ENCODE assay signal across 8 cellular contexts in the genomic region with DNA sequence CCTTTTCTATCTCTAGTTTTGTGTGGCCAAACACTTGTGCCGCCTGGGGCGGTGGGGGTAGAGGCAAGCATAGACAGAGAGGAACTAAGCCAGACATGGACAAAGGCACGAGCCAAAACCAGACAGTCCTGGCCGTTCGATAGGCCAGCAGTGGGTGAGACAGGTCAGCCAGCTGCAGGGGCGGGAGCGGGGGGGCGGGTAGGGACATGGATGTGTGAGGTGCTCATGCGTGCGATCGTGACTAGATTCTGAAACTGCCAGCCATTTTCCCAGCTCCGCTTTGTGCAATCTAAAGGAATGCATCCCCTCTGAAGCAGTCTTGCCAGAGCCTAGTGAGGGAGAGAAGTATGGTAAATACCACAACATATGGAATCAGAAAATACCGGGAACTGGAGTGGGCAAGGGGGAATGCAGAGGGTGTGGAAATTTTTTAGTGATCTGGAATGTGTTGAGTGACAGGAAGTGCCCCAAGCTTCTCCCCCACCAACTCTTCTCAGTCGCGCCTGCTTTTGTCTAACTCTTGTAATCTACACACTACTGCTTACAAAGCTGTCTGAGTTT.
DNase-seq lines count a peak whose midpoint lies in the region; ATAC-seq and TF ChIP-seq lines count a peak whose summit lies in the region.

No MANE protein-coding gene starts in this region.

- H3K27ac Mint-ChIP-seq in activated CD8-positive, alpha-beta T cell treated with anti-CD3 and anti-CD28 coated beads for 36 hours: peak overlapping the region; percentile 90
- H3K27ac Mint-ChIP-seq in endodermal cell (peak overlapping the region; percentile 99), memory B cell (no peak overlapping the region)

- intact Hi-C loops in activated CD8-positive, alpha-beta T cell treated with anti-CD3 and anti-CD28 coated beads for 36 hours (cut with micrococcal nuclease): no loop called here

- POLR2A ChIA-PET in activated CD8-positive, alpha-beta T cell treated with anti-CD3 and anti-CD28 coated beads for 36 hours (lab: Charles Lee): interaction anchor here (0.7 to 1.0 kb wide), 3 partner anchors 17 to 1742 kb away, joined by 3 read pairs; no protein-coding TSS in a partner anchor

- H3K4me1 ChIP-seq in endodermal cell (ENCODE audit: control insufficient read depth, insufficient read depth, low read length): peaks cover 9% of the 10 kb centered on the region

- H3K27me3 Mint-ChIP-seq in activated CD8-positive, alpha-beta T cell treated with anti-CD3 and anti-CD28 coated beads for 36 hours: peaks cover 3% of the 10 kb centered on the region
- no peaks in the 10 kb centered on the region for H3K27me3 Mint-ChIP-seq in endodermal cell (ENCODE audit: insufficient read depth)
- H3K27me3 Mint-ChIP-seq in memory B cell: peaks cover 5% of the 10 kb centered on the region

- H3K36me3 Mint-ChIP-seq in activated CD8-positive, alpha-beta T cell treated with anti-CD3 and anti-CD28 coated beads for 36 hours (ENCODE audit: low read depth): no peaks in the 10 kb centered on the region
- no peaks in the 10 kb centered on the region for H3K36me3 Mint-ChIP-seq in endodermal cell (ENCODE audit: low read depth)
- no peaks in the 10 kb centered on the region for H3K36me3 Mint-ChIP-seq in memory B cell

- peak overlapping the region; percentile 100 for H3K27ac ChIP-seq in endodermal cell (ENCODE audit: low read depth, low read length)

- peak; percentile 47 for ATAC-seq in HG03103 (IDR thresholded peaks at IDR 0.05; ENCODE audit: low read depth, unreplicated experiment)
- ATAC-seq in activated CD8-positive, alpha-beta T cell treated with anti-CD3 and anti-CD28 coated beads for 36 hours: peak; percentile 34
- ATAC-seq in memory B cell (ENCODE audit: low read depth): peak; percentile 51
- no peak for ATAC-seq in GM19455 (IDR thresholded peaks at IDR 0.05; ENCODE audit: unreplicated experiment)

- no peaks in the 10 kb centered on the region for H3K9me3 ChIP-seq in endodermal cell (ENCODE audit: control insufficient read depth, low read length)

- peak overlapping the region; percentile 50 for H3K4me3 ChIP-seq in GM12875 (ENCODE audit: low read depth, low read length)
- peak overlapping the region; percentile 76 for H3K4me3 ChIP-seq in endodermal cell (ENCODE audit: low read length)

- 0 to 18% methylated on average over 2 to 15 of the region's 15 CpGs for WGBS in endodermal cell (ENCODE audit: insufficient coverage in 1 of 2, insufficient read length in 1 of 2), 2 experiments

- TF ChIP-seq CTCF in GM12875 (IDR thresholded peaks at IDR 0.05; ENCODE audit: borderline replicate concordance, insufficient read depth, low read depth, low read length) (no peak), endodermal cell (conservative IDR thresholded peaks at IDR 0.05) (no peak)
- no peak for TF ChIP-seq CTCF in activated CD8-positive, alpha-beta T cell treated with anti-CD3 and anti-CD28 coated beads for 36 hours (IDR thresholded peaks at IDR 0.05)

- H3K9me3 Mint-ChIP-seq in activated CD8-positive, alpha-beta T cell treated with anti-CD3 and anti-CD28 coated beads for 36 hours: no peaks in the 10 kb centered on the region
- no peaks in the 10 kb centered on the region for H3K9me3 Mint-ChIP-seq in endodermal cell
- no peaks in the 10 kb centered on the region for H3K9me3 Mint-ChIP-seq in memory B cell

- H3K4me1 Mint-ChIP-seq in activated CD8-positive, alpha-beta T cell treated with anti-CD3 and anti-CD28 coated beads for 36 hours (ENCODE audit: low read depth): peaks cover 28% of the 10 kb centered on the region
- H3K4me1 Mint-ChIP-seq in endodermal cell: peaks cover 32% of the 10 kb centered on the region
- H3K4me1 Mint-ChIP-seq in memory B cell: peaks cover 13% of the 10 kb centered on the region

- DNase-seq in NCI-H460 (ENCODE audit: extremely low read depth, low read depth) (peak; percentile 87), endodermal cell (peak; percentile 84), memory B cell (ENCODE audit: low spot score in 2 of 2) (peak; percentile 6 to 13)
- peak; percentile 70 for DNase-seq in activated CD8-positive, alpha-beta T cell treated with anti-CD3 and anti-CD28 coated beads for 36 hours
- peak; percentile 21 to 34 for DNase-seq in stimulated activated CD8-positive, alpha-beta memory T cell treated with anti-CD3 and anti-CD28 coated beads, Interleukin-15, amount 100 ng/mL, for 48 hours (ENCODE audit: low read depth in 2 of 2)

- CTCF ChIA-PET in activated CD8-positive, alpha-beta T cell treated with anti-CD3 and anti-CD28 coated beads for 36 hours (lab: Charles Lee): interaction anchor here (1.0 to 5.8 kb wide), 4 partner anchors 10 to 195 kb away, joined by 3 to 34 read pairs (median 10); no protein-coding TSS in a partner anchor

- H3K27me3 ChIP-seq in endodermal cell (ENCODE audit: control insufficient read depth, insufficient read depth, low read length, poor library complexity, severe bottlenecking): no peaks in the 10 kb centered on the region

- peaks cover under 1% of the 10 kb centered on the region for H3K36me3 ChIP-seq in endodermal cell (ENCODE audit: control insufficient read depth, insufficient read depth, low read length)

- peak overlapping the region; percentile 73 for H3K9ac ChIP-seq in endodermal cell (ENCODE audit: extremely low read depth, low read length, poor library complexity, severe bottlenecking)

- H3K4me3 Mint-ChIP-seq in activated CD8-positive, alpha-beta T cell treated with anti-CD3 and anti-CD28 coated beads for 36 hours: peak overlapping the region; percentile 94
- H3K4me3 Mint-ChIP-seq in endodermal cell (peak overlapping the region; percentile 67), memory B cell (peak overlapping the region; percentile 85)

Comparison
In these comparisons a context has a peak if more than half of its experiments do, and no peak if none do; other contexts are left out.
1. DNase-seq: peak in every context shown above with its lines; median percentile 87 in NCI-H460; 84 in endodermal cell; 70 in activated CD8-positive, alpha-beta T cell treated with anti-CD3 and anti-CD28 coated beads for 36 hours; 28 in stimulated activated CD8-positive, alpha-beta memory T cell treated with anti-CD3 and anti-CD28 coated beads, Interleukin-15, amount 100 ng/mL, for 48 hours; 10 in memory B cell.